ENCODE assay signal across 19 cellular contexts in genomic region chr3:51190827-51191226, GRCh38.
DNase-seq lines count a peak whose midpoint lies in the region; ATAC-seq and TF ChIP-seq lines count a peak whose summit lies in the region.
"Had no signal": no experiment of that assay in that cellular context is flagged by ENCODE, and none has a peak within 500 bp of the region (broad histone marks: within the 10 kb centered on the region; RNA-seq: fewer than 3 reads in every experiment).

No MANE protein-coding gene starts in this region.

- peaks cover 12% of the 10 kb centered on the region for H3K4me1 ChIP-seq in left ventricle myocardium inferior
- H3K4me1 ChIP-seq in left lung = no peaks in the 10 kb centered on the region
- no peaks in the 10 kb centered on the region for H3K4me1 ChIP-seq in upper lobe of right lung
- H3K4me1 ChIP-seq: Caco-2, HAP-1 had no signal

- intact Hi-C loops in left ventricle myocardium superior (cut with micrococcal nuclease) (no loop called here), left ventricle myocardium inferior (cut with micrococcal nuclease) (no loop called here), left lung (cut with DNase I) (no loop called here), upper lobe of right lung (cut with DNase I) (no loop called here)

- no peaks in the 10 kb centered on the region for H3K27me3 ChIP-seq in left ventricle myocardium inferior (ENCODE audit: low read depth)
- peaks cover 0 to 9% of the 10 kb centered on the region in 2 donors for H3K27me3 ChIP-seq in left lung
- H3K27me3 ChIP-seq in upper lobe of right lung = no peaks in the 10 kb centered on the region

- TF ChIP-seq CTCF in left ventricle myocardium inferior (IDR thresholded peaks at IDR 0.05; ENCODE audit: borderline replicate concordance) (no peak), left lung (IDR thresholded peaks at IDR 0.05) (no peak), nephron progenitor cell (IDR thresholded peaks at IDR 0.05) (no peak), upper lobe of right lung (IDR thresholded peaks at IDR 0.05) (no peak)

- no peak overlapping the region for H3K4me3 ChIP-seq in left ventricle myocardium inferior
- no peak overlapping the region for H3K4me3 ChIP-seq in left lung
- H3K4me3 ChIP-seq in upper lobe of right lung = no peak overlapping the region
- H3K4me3 ChIP-seq: GM12878, HAP-1 had no signal

- ATAC-seq in left ventricle myocardium superior = peak; percentile 13
- peak; percentile 87 for ATAC-seq in left lung
- ATAC-seq in upper lobe of right lung = peak; percentile 66
- ATAC-seq: CD8-positive, alpha-beta T cell; GM12878 had no signal

- H3K27me3 Mint-ChIP-seq in nephron progenitor cell (ENCODE audit: low read depth, poor library complexity) = peaks cover 4% of the 10 kb centered on the region
- no peaks in the 10 kb centered on the region for H3K27me3 Mint-ChIP-seq in activated CD4-positive, alpha-beta memory T cell treated with anti-CD3 and anti-CD28 coated beads, Interleukin-2, amount 10 ng/mL, durations not matched to agents 7 days and 5 days

- POLR2A ChIA-PET in activated CD4-positive, alpha-beta memory T cell treated with anti-CD3 and anti-CD28 coated beads, Interleukin-2, amount 10 ng/mL, durations not matched to agents 7 days and 5 days (lab: Charles Lee) = no interaction called here

- peaks cover 4% of the 10 kb centered on the region for H3K36me3 Mint-ChIP-seq in nephron progenitor cell (ENCODE audit: low read depth)
- H3K36me3 Mint-ChIP-seq in activated CD4-positive, alpha-beta memory T cell treated with anti-CD3 and anti-CD28 coated beads, Interleukin-2, amount 10 ng/mL, durations not matched to agents 7 days and 5 days (ENCODE audit: low read depth) = no peaks in the 10 kb centered on the region
- H3K36me3 Mint-ChIP-seq: CD4-positive, CD25-positive, alpha-beta regulatory T cell; CD8-positive, alpha-beta T cell had no signal

- no peak overlapping the region for H3K4me3 Mint-ChIP-seq in nephron progenitor cell
- no peak overlapping the region for H3K4me3 Mint-ChIP-seq in activated CD4-positive, alpha-beta memory T cell treated with anti-CD3 and anti-CD28 coated beads, Interleukin-2, amount 10 ng/mL, durations not matched to agents 7 days and 5 days
- H3K4me3 Mint-ChIP-seq: CD4-positive, CD25-positive, alpha-beta regulatory T cell; CD8-positive, alpha-beta T cell had no signal

- CTCF ChIA-PET in activated CD4-positive, alpha-beta memory T cell treated with anti-CD3 and anti-CD28 coated beads, Interleukin-2, amount 10 ng/mL, durations not matched to agents 7 days and 5 days (lab: Charles Lee) = interaction anchor here (1.1 kb wide), 1 partner anchor 219 kb away, joined by 3 read pairs; no protein-coding TSS in a partner anchor

- H3K4me1 Mint-ChIP-seq in nephron progenitor cell = peaks cover 21% of the 10 kb centered on the region
- peaks cover 8% of the 10 kb centered on the region for H3K4me1 Mint-ChIP-seq in activated CD4-positive, alpha-beta memory T cell treated with anti-CD3 and anti-CD28 coated beads, Interleukin-2, amount 10 ng/mL, durations not matched to agents 7 days and 5 days

- H3K9me3 ChIP-seq in left ventricle myocardium inferior (replicated peaks) (peaks cover 31% of the 10 kb centered on the region), left lung (peaks cover 0 to 10% of the 10 kb centered on the region in 2 donors), upper lobe of right lung (no peaks in the 10 kb centered on the region)
- H3K9me3 ChIP-seq: Caco-2 had no signal

- H3K36me3 ChIP-seq in left ventricle myocardium inferior (no peaks in the 10 kb centered on the region), left lung (no peaks in the 10 kb centered on the region), upper lobe of right lung (no peaks in the 10 kb centered on the region)
- H3K36me3 ChIP-seq: HAP-1 had no signal

- H3K27ac ChIP-seq in left ventricle myocardium inferior (replicated peaks) = no peak overlapping the region
- no peak overlapping the region for H3K27ac ChIP-seq in left lung
- H3K27ac ChIP-seq in upper lobe of right lung = no peak overlapping the region

- DNase-seq in left ventricle myocardium superior = no peak
- no peak for DNase-seq in left ventricle myocardium inferior
- DNase-seq in left lung = no peak
- DNase-seq in nephron progenitor cell = peak; percentile 30
- DNase-seq in upper lobe of right lung = no peak
- no peak for DNase-seq in activated CD4-positive, alpha-beta memory T cell treated with anti-CD3 and anti-CD28 coated beads, Interleukin-2, amount 10 ng/mL, durations not matched to agents 7 days and 5 days
- no peak for DNase-seq in NCI-H345 treated with DMSO at 0.1 percent for 48 hours (lab: John Stamatoyannopoulos, UW; ENCODE audit: unreplicated experiment)
- DNase-seq in NCI-H187 treated with DMSO at 0.1 percent for 48 hours (lab: John Stamatoyannopoulos, UW) = no peak
- DNase-seq: C1 segment of cervical spinal cord; Caco-2; CD8-positive, alpha-beta T cell; DMS 273 treated with DMSO at 0.1 percent for 48 hours; DMS79; EL; GDM1; GOT3 had no signal

- peak overlapping the region; percentile 39 for H3K27ac Mint-ChIP-seq in nephron progenitor cell
- H3K27ac Mint-ChIP-seq in activated CD4-positive, alpha-beta memory T cell treated with anti-CD3 and anti-CD28 coated beads, Interleukin-2, amount 10 ng/mL, durations not matched to agents 7 days and 5 days = no peak overlapping the region
- H3K27ac Mint-ChIP-seq: CD4-positive, CD25-positive, alpha-beta regulatory T cell had no signal

- H3K9me3 Mint-ChIP-seq in nephron progenitor cell = peaks cover 32% of the 10 kb centered on the region
- peaks cover 3% of the 10 kb centered on the region for H3K9me3 Mint-ChIP-seq in activated CD4-positive, alpha-beta memory T cell treated with anti-CD3 and anti-CD28 coated beads, Interleukin-2, amount 10 ng/mL, durations not matched to agents 7 days and 5 days

Comparison
In these comparisons a context has a peak if more than half of its experiments do, and no peak if none do; other contexts are left out.
1. ATAC-seq: peak in every context shown above with its lines; median percentile 87 in left lung; 66 in upper lobe of right lung; 13 in left ventricle myocardium superior.